In the genomic region with DNA sequence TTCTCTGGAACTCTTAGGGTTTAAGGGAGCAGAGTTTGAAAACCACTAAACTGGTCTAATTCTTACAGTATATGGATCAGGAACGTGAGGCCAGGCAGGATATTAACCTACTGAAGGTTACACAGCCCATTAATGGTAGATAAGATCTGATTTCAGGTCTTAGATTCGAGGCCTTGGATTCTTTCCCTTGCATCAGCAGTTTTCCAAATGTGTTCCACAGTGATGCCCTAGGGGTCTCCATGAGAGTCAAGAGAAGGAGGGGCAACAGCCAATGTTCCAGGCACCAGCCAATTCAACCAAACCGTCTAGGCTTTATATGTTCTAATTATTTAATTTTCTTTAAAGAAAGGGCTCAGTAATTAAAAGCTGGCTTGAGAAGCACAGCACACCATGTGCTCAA, we compare ENCODE assay signal across 8 cellular contexts.
"Had no signal": no experiment of that assay in that cellular context is flagged by ENCODE, and none has a peak within 500 bp of the region (broad histone marks: within the 10 kb centered on the region; RNA-seq: fewer than 3 reads in every experiment).

No MANE protein-coding gene starts in this region.

- H3K9me3 Mint-ChIP-seq: GM23338, H9 had no signal

- ATAC-seq: GM23338, HepG2 had no signal

- H3K27ac Mint-ChIP-seq: GM23338, H9 had no signal

- H3K4me3 ChIP-seq: GM23338 had no signal

- H3K4me2 ChIP-seq: GM23338 had no signal

- H3K4me3 Mint-ChIP-seq: GM23338, H9 had no signal

- H2AFZ ChIP-seq: GM23338 had no signal

- FAIRE-seq: H1, H54, HepG2 had no signal

- DNase-seq: H9, HCEC 1CT, KBM-7 had no signal

- H3K27ac ChIP-seq: HL-60 had no signal
